In the genomic region with DNA sequence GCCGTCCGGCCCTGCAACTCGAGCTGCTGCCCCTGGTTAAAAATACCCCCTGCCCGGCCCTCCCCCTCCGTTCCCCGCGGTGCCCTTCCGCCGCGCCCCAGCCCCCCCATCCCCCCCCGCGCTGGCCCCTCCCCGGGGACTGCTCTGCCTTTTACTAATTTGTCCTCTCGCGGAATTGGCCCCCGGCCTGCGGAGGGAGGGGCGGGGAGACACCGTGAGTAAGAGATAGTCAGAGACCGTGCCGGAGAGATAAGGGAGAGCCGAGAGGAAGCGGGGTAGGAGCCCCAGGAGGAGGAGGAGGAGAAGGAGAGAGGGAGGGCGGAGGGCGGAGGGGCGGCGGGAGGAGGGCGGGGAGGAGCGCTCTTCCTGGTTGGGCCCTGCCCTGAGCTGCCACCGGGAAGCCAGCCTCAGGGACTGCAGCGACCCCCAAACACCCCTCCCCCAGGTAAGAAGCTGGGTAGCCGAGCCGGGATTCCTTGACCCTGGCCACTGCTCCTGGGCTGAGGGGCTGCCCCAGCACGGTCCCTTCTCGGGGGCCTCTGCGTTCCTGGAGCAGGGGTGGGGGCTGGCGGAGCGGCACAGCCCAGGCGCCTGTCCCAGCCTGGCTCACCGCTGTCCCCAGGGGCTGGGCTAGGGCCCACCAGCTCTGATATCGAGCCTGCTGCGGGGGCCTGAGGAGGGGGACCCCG, we compare ENCODE assay signal across 1 cellular context.
A peak's percentile ranks its signal among the peaks of the same experiment; 100 is the strongest.
TF ChIP-seq lines count a peak whose summit lies in the region.

A gene (plus strand): TSS at position 360 of the 689 bp plus-strand sequence. CDS start 774 bp downstream, outside the sequence.

TF ChIP-seq in HepG2, 621 proteins besides CTCF, POLR2A, EP300 and RAD21 (continued from another document):
- TF ChIP-seq SIN3A (IDR thresholded peaks at IDR 0.05; ENCODE audit: borderline replicate concordance, low read depth, low read length): peak; percentile 25; the same call in 1 of the 2 replicates
- TF ChIP-seq SALL1 (CRISPR knock-in tag; IDR thresholded peaks at IDR 0.05): peak; percentile 21; the same call in 1 of the 2 replicates
TF ChIP-seq in HepG2: peak in this region for 39.
